In the genomic region with DNA sequence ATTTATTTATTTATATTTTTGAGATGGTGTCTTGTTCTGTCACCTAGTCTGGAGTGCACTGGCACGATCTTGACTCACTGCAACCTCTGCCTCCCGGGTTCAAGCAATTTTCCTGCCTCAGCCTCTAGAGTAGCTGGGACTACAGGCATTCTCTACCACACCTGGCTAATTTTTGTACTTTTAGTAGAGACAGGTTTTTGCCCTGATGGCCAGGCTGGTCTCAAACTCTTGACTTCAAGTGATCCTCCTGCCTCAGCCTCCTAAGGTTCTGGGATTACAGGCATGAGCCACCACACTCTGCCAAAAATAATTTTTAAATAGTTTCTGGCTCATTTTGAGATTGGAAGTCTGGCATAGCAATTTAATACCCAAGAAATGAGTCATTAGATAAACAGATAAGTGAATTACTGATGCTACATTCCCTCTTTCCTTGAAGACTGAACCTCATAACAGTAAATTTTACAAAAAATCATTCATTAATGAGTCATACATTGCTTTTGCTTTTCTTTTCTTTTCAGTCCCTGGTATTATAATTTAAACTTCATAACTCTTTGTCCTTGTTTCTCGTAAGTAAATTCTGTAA, we compare ENCODE assay signal across 16 cellular contexts.
A peak's percentile ranks its signal among the peaks of the same experiment; 100 is the strongest.
DNase-seq lines count a peak whose midpoint lies in the region; ATAC-seq and TF ChIP-seq lines count a peak whose summit lies in the region.
"Had no signal": no experiment of that assay in that cellular context is flagged by ENCODE, and none has a peak within 500 bp of the region (broad histone marks: within the 10 kb centered on the region; RNA-seq: fewer than 3 reads in every experiment).

No MANE protein-coding gene starts in this region.

- no peaks in the 10 kb centered on the region for H3K36me3 ChIP-seq in BJ (ENCODE audit: control insufficient read depth, insufficient read depth, low read length)
- H3K36me3 ChIP-seq: ovary had no signal

- H3K4me3 ChIP-seq in BJ (ENCODE audit: low read depth, low read length) (no peak overlapping the region), cardiac fibroblast (replicated peaks in 1 of 2; ENCODE audit: low read depth in 2 of 2, low read length in 2 of 2) (no peak overlapping the region)
- H3K4me3 ChIP-seq: ovary had no signal

- TF ChIP-seq CTCF in BJ (IDR thresholded peaks at IDR 0.05; ENCODE audit: insufficient read depth, low read depth, low read length) (no peak), cardiac fibroblast (IDR thresholded peaks at IDR 0.05; ENCODE audit: low read depth, low read length) (no peak)

- POLR2A ChIA-PET in BJ (lab: Charles Lee) = no interaction called here

- DNase-seq in BJ (ENCODE audit: low read depth) = peak; percentile 77
- DNase-seq in NCI-H226 = peak; percentile 55
- DNase-seq in cardiac fibroblast (ENCODE audit: low read depth in 2 of 2) = peak; percentile 73 to 81
- peak; percentile 35 for DNase-seq in kidney glomerular epithelial cell (lab: John Stamatoyannopoulos, UW)
- no peak for DNase-seq in activated CD4-positive, alpha-beta T cell treated with anti-CD3 and anti-CD28 coated beads for 48 hours
- DNase-seq in NCI-H2227 treated with DMSO at 0.1 percent for 48 hours (lab: John Stamatoyannopoulos, UW) = no peak
- DNase-seq in stimulated activated CD4-positive, alpha-beta T cell treated with anti-CD3 and anti-CD28 coated beads, Interleukin-4, amount 100 ng/mL, for 4 hours = no peak
- DNase-seq: activated CD8-positive, alpha-beta T cell treated with anti-CD3 and anti-CD28 coated beads, Interleukin-2, amount 10 ng/mL, durations not matched to agents 7 days and 5 days; amygdala; COR-L47; NCI-H748 treated with DMSO at 0.1 percent for 48 hours; ovary; stimulated activated naive CD4-positive, alpha-beta T cell treated with Interleukin-2 at 50 U/mL for 16 hours had no signal

- ATAC-seq in HG03354 (IDR thresholded peaks at IDR 0.05; ENCODE audit: poor library complexity, severe bottlenecking, unreplicated experiment) = no peak
- ATAC-seq: activated CD8-positive, alpha-beta T cell treated with anti-CD3 and anti-CD28 coated beads, Interleukin-2, amount 10 ng/mL, durations not matched to agents 7 days and 5 days; left lobe of liver; Panc1 had no signal

- CTCF ChIA-PET in BJ (lab: Yijun Ruan, JAX) = no interaction called here

- no peaks in the 10 kb centered on the region for H3K27me3 ChIP-seq in BJ (ENCODE audit: control insufficient read depth, insufficient read depth, low read length)
- H3K27me3 ChIP-seq: ovary had no signal

Comparison
In these comparisons a context has a peak if more than half of its experiments do, and no peak if none do; other contexts are left out.
1. DNase-seq: peak in BJ (single experiment), NCI-H226 (single experiment), cardiac fibroblast (2 of 2) and kidney glomerular epithelial cell (single experiment); none in activated CD4-positive, alpha-beta T cell treated with anti-CD3 and anti-CD28 coated beads for 48 hours (single experiment), NCI-H2227 treated with DMSO at 0.1 percent for 48 hours (single experiment) and stimulated activated CD4-positive, alpha-beta T cell treated with anti-CD3 and anti-CD28 coated beads, Interleukin-4, amount 100 ng/mL, for 4 hours (0 of 2).